8 cellular contexts compared by ENCODE assay signal in the genomic region with DNA sequence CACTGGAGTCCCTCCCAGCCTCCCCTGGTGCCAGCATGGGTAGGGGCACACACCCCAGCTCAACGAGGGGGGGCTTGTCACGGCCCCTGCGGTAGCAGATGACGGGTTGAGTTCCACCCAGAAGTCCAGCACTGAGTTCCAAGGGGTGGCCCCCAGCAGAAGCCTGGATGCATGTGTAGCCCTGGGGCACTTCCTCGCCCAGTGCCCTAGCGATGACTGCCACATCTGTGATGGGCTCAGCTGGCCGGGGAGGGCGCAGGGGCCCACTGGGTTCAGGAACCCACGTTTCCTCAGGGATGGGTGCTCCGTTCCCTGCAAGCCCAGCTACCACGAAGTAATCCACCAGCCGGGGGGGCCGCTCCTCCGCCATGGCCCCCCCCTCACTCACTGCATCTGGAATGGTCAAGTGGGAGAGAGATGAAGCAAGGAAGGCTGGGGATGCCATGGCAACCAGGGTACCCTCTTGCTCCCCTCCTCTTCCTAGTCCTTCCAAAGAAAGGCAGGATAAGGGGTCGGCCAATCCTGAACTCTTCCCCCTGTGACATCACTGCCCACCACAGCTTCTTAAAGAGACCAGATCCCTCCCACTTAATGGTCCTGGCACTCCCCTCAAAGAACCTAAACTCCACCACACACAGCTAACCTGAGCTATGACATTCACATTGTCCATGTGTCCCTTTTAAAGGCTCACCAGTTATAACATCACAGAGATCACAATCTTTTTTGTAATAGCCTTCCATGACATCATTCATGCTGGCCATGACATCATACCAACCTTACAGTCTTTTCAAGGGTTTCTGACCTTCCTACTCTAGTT. TPM values are rescaled to one million over a fixed set of nuclear protein-coding genes. Genes with fewer than 3 reads are reported as not detected.
DNase-seq lines count a peak whose midpoint lies in the region; ATAC-seq and TF ChIP-seq lines count a peak whose summit lies in the region.

No MANE protein-coding gene starts in this region.

- peaks cover 31% of the 10 kb centered on the region for H3K79me2 ChIP-seq in SU-DHL-6 (ENCODE audit: insufficient read depth, low read length)

- intact Hi-C loops in spleen (cut with DNase I; ENCODE audit: low total_unique reads), result no loop called here

- H3K27ac ChIP-seq in SU-DHL-6 (ENCODE audit: low read depth, low read length) (peak overlapping the region; percentile 90), esophagus (ENCODE audit: low read depth in 2 of 2, low read length in 1 of 2) (peak overlapping the region; percentile 3 to 92), spleen (peak overlapping the region; percentile 96 to 100 (median 99))

- peak; percentile 73 for DNase-seq in H7
- DNase-seq in spleen, result peak; percentile 87
- DNase-seq in medulla oblongata (ENCODE audit: extremely low spot score), result no peak
- DNase-seq in DMS79 treated with DMSO at 0.1 percent for 48 hours (lab: John Stamatoyannopoulos, UW), result no peak
- no peak for DNase-seq in Ammon's horn (ENCODE audit: low spot score)

- no peak for TF ChIP-seq CTCF in SU-DHL-6 (IDR thresholded peaks at IDR 0.05; ENCODE audit: insufficient read depth, low read length, poor library complexity, severe bottlenecking)
- TF ChIP-seq CTCF in spleen (IDR thresholded peaks at IDR 0.05 in 8 of 11, conservative IDR thresholded peaks at IDR 0.05 in 3 of 11), result no peak

- H3K27me3 ChIP-seq in H7 (ENCODE audit: control insufficient read depth, insufficient read depth, low read length), result no peaks in the 10 kb centered on the region
- H3K27me3 ChIP-seq in SU-DHL-6 (ENCODE audit: low read length), result no peaks in the 10 kb centered on the region
- no peaks in the 10 kb centered on the region for H3K27me3 ChIP-seq in esophagus (ENCODE audit: control insufficient read depth in 1 of 2, insufficient read depth in 2 of 2, low read length in 2 of 2)
- H3K27me3 ChIP-seq in spleen (replicated peaks in 1 of 7), result no peaks in the 10 kb centered on the region

- H3K36me3 ChIP-seq in H7 (replicated peaks; ENCODE audit: control insufficient read depth, insufficient read depth, low read length), result peaks cover 18% of the 10 kb centered on the region
- no peaks in the 10 kb centered on the region for H3K36me3 ChIP-seq in SU-DHL-6 (ENCODE audit: low read length)
- peaks cover 8 to 44% of the 10 kb centered on the region in 2 donors for H3K36me3 ChIP-seq in esophagus (ENCODE audit: control insufficient read depth in 2 of 2, insufficient read depth in 2 of 2, low read length in 1 of 2)
- peaks cover 0 to 73% (median 66%) of the 10 kb centered on the region in 6 donors for H3K36me3 ChIP-seq in spleen

- no peak for ATAC-seq in HG03354 (IDR thresholded peaks at IDR 0.05; ENCODE audit: poor library complexity, severe bottlenecking, unreplicated experiment)

- H3K9me3 ChIP-seq in SU-DHL-6 (ENCODE audit: insufficient read depth, low read length) (no peaks in the 10 kb centered on the region), esophagus (ENCODE audit: control insufficient read depth in 2 of 2, insufficient read depth in 1 of 2, low read depth in 1 of 2, low read length in 1 of 2) (no peaks in the 10 kb centered on the region), spleen (no peaks in the 10 kb centered on the region)

- peak overlapping the region; percentile 97 for H3K4me2 ChIP-seq in SU-DHL-6 (ENCODE audit: low read depth, low read length, poor library complexity, severe bottlenecking)

- H3K4me1 ChIP-seq in esophagus (ENCODE audit: control insufficient read depth in 2 of 2, insufficient read depth in 2 of 2, low read length in 1 of 2) (peaks cover 0 to 15% of the 10 kb centered on the region in 2 donors), spleen (peaks cover 14 to 80% (median 47%) of the 10 kb centered on the region in 6 donors)

- H3K9me2 ChIP-seq in SU-DHL-6 (replicated peaks; ENCODE audit: insufficient read depth, low read length), result no peaks in the 10 kb centered on the region

- H3K4me3 ChIP-seq in H7 (ENCODE audit: insufficient read depth, low read depth, low read length) (no peak overlapping the region), SU-DHL-6 (ENCODE audit: insufficient read depth, low read length, poor library complexity, severe bottlenecking) (peak overlapping the region; percentile 66), esophagus (ENCODE audit: low read depth in 1 of 2, low read length in 2 of 2) (no peak overlapping the region), spleen (peak overlapping the region in 7 of 8 donors; percentile 81 to 99 (median 91))

- H3K9ac ChIP-seq in SU-DHL-6 (ENCODE audit: low read length), result peak overlapping the region; percentile 86

- 81 to 88% methylated on average over 15 of the region's 15 CpGs for WGBS in esophagus, 2 donors
- WGBS in spleen, 5 donors, result 69 to 84% (median 75%) methylated on average over 11 to 15 of the region's 15 CpGs

- peaks cover 24% of the 10 kb centered on the region for H3F3A ChIP-seq in SU-DHL-6 (ENCODE audit: insufficient read depth)

- no peaks in the 10 kb centered on the region for H4K20me1 ChIP-seq in SU-DHL-6 (ENCODE audit: low read depth, low read length)

- TF ChIP-seq POLR2A in spleen (IDR thresholded peaks at IDR 0.05), result no peak

- no peak overlapping the region for H2AFZ ChIP-seq in SU-DHL-6 (ENCODE audit: low read depth, low read length, severe bottlenecking)

RNA-seq across cellular contexts. Expression of gene DENND4B, which starts 2.3 kb away (rescaled TPM):
- total RNA-seq in H7 (2014; rRNA removed; shearing (Covaris generic)), result 41.9 and 57.0 TPM in 2 replicates
- polyA plus RNA-seq in esophagus (10 to 100 TPM; 14.7 to 31.6 TPM), spleen (100 to 1,000 TPM in 2 of 3 donors, 10 to 100 TPM in 1; 47.7 to 106 (median 104) TPM)
- 100 to 1,000 TPM; 135 to 211 (median 168) TPM for total RNA-seq in spleen

RNA-seq across cellular contexts. Expression of gene CRTC2, which starts 14.2 kb away (rescaled TPM):
- total RNA-seq in H7 (2014; rRNA removed; shearing (Covaris generic)), result 17.1 and 22.4 TPM in 2 replicates
- polyA plus RNA-seq in esophagus (10 to 100 TPM; 17.0 to 36.8 TPM), spleen (10 to 100 TPM; 37.7 to 79.7 (median 72.3) TPM)
- 10 to 100 TPM; 34.8 to 80.1 (median 66.8) TPM for total RNA-seq in spleen

RNA-seq across cellular contexts. Expression of gene SLC39A1, which starts 19.1 kb away (rescaled TPM):
- 310 and 377 TPM in 2 replicates for total RNA-seq in H7 (2014; rRNA removed; shearing (Covaris generic))
- polyA plus RNA-seq in esophagus, result 10 to 100 TPM; 29.0 to 51.2 TPM
- 10 to 100 TPM; 66.7 to 88.4 (median 81.1) TPM for total RNA-seq in spleen
- polyA plus RNA-seq in spleen, result 10 to 100 TPM; 23.6 to 41.3 (median 40.6) TPM

RNA-seq across cellular contexts. Expression of gene GATAD2B, which starts 21.4 kb away (rescaled TPM):
- total RNA-seq in H7 (2014; rRNA removed; shearing (Covaris generic)), result 8.9 and 10.9 TPM in 2 replicates
- polyA plus RNA-seq in esophagus (1 to 10 TPM; 3.2 to 4.4 TPM), spleen (1 to 10 TPM; 3.7 to 7.1 (median 3.9) TPM)
- 10 to 100 TPM; 44.2 to 68.1 (median 60.4) TPM for total RNA-seq in spleen

RNA-seq across cellular contexts. Expression of gene CREB3L4, which starts 23.5 kb away (rescaled TPM):
- 58.2 and 81.2 TPM in 2 replicates for total RNA-seq in H7 (2014; rRNA removed; shearing (Covaris generic))
- polyA plus RNA-seq in esophagus (10 to 100 TPM in 1 of 2 donors, 1 to 10 TPM in 1; 9.4 to 10.0 TPM), spleen (10 to 100 TPM in 2 of 3 donors, 1 to 10 TPM in 1; 8.9 to 13.3 (median 11.7) TPM)
- total RNA-seq in spleen, result 10 to 100 TPM in 2 of 7 donors, 1 to 10 TPM in 5; 6.1 to 18.0 (median 9.1) TPM

Comparison
In these comparisons a context has a peak if more than half of its experiments do, and no peak if none do; other contexts are left out.
1. DNase-seq: peak in H7 (single experiment) and spleen (single experiment); none in medulla oblongata (single experiment), DMS79 treated with DMSO at 0.1 percent for 48 hours (single experiment) and Ammon's horn (single experiment).
2. H3K4me3 ChIP-seq: peak in SU-DHL-6 (single experiment) and spleen (7 of 8); none in H7 (single experiment) and esophagus (0 of 2).
3. H3K27ac ChIP-seq: peak in every context shown above with its lines; median percentile 99 in spleen; 90 in SU-DHL-6; 48 in esophagus.